11 cellular contexts compared by ENCODE assay signal in the genomic region with DNA sequence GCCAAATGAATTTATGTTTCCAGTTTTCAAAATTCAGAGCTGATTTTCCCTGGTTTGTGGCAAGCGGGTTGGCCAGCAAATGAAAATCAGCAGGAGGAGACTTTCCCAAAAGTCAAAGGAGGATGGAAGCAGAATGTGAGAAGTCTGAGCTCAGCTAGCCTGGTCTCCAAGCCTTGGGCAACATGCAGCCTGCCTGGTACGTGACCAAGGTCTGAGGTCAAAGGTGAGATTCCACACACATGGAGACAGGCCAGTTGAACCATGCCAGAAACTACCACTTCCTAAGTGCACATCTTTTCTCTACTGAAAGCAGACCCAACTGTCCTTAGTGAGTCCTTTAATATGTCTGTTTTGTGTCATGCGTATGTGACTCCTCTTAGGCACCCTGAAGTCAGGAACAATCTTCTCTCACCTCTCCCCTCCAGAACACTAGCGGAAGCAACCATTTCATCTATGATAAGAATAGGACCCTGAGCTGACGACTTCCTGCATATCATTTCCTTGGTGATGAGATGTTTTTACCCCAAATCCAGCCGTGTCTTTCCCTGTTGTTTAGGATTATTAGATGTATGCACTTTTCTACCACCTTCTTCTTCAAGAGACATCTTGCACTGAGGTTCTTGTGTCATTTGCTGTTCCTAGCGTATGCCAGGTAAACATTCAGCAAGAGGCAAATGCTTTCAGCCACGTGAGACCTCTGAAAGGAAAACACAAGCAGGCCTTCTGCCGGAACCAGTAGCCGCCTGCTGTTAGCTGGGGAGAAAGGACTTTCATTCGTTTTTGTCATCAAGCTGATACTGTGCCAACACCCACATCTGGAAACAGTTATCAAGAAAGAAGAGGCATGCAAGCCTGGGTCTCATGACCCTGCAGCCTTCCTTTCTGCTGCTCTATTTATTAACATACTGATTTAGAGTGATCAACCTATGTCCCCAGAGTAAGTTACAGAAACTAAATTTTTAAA. TPM values are rescaled to one million over a fixed set of nuclear protein-coding genes. Genes with fewer than 3 reads are reported as not detected.
DNase-seq lines count a peak whose midpoint lies in the region; ATAC-seq, FAIRE-seq and TF ChIP-seq lines count a peak whose summit lies in the region.
"Had no signal": no experiment of that assay in that cellular context is flagged by ENCODE, and none has a peak within 500 bp of the region (broad histone marks: within the 10 kb centered on the region; RNA-seq: fewer than 3 reads in every experiment).

No MANE protein-coding gene starts in this region.

- TF ChIP-seq POLR2A in vagina (IDR thresholded peaks at IDR 0.05), result no peak

- H3K4me1 ChIP-seq in lung (ENCODE audit: control insufficient read depth in 2 of 2, insufficient read depth in 2 of 2, low read length in 2 of 2) (peaks cover 5 to 12% of the 10 kb centered on the region in 2 donors), vagina (peaks cover 33% of the 10 kb centered on the region)

- FAIRE-seq in bronchial epithelial cell (lab: Jason Lieb, UNC), result peak; percentile 90
- FAIRE-seq: kidney had no signal

- 60 to 71% methylated on average over 11 of the region's 11 CpGs for WGBS in lung, 2 donors

- H3K27ac ChIP-seq in lung (ENCODE audit: low read depth in 1 of 2, low read length in 1 of 2) (peak overlapping the region; percentile 32 to 34), vagina (peak overlapping the region; percentile 59)

- no peaks in the 10 kb centered on the region for H3K27me3 ChIP-seq in bronchial epithelial cell (ENCODE audit: control insufficient read depth, insufficient read depth, low read length)
- no peaks in the 10 kb centered on the region for H3K27me3 ChIP-seq in lung (ENCODE audit: control insufficient read depth, insufficient read depth)
- no peaks in the 10 kb centered on the region for H3K27me3 ChIP-seq in vagina

- peak; percentile 17 for DNase-seq in activated CD8-positive, alpha-beta memory T cell treated with anti-CD3 and anti-CD28 coated beads for 24 hours
- no peak for DNase-seq in activated CD8-positive, alpha-beta memory T cell treated with anti-CD3 and anti-CD28 coated beads, Interleukin-2, amount 50 U/mL, for 48 hours
- DNase-seq in bronchial epithelial cell (ENCODE audit: low read depth) (peak; percentile 56), lung (ENCODE audit: low spot score) (no peak), vagina (ENCODE audit: extremely low spot score in 2 of 2) (no peak), superior temporal gyrus (ENCODE audit: extremely low spot score) (no peak), UCSD-AML1 (lab: John Stamatoyannopoulos, UW; ENCODE audit: unreplicated experiment) (no peak)
- DNase-seq: ACHN, activated gamma-delta T cell, kidney had no signal

- intact Hi-C loops in vagina (cut with DNase I), result no loop called here

- H3K36me3 ChIP-seq in bronchial epithelial cell (ENCODE audit: control insufficient read depth, insufficient read depth, low read length) (no peaks in the 10 kb centered on the region), lung (ENCODE audit: control insufficient read depth in 2 of 2, insufficient read depth in 2 of 2, low read length in 2 of 2) (no peaks in the 10 kb centered on the region), vagina (no peaks in the 10 kb centered on the region)

- ATAC-seq in lung (ENCODE audit: insufficient read depth, low FRiP score) (no peak), HG03095 (IDR thresholded peaks at IDR 0.05; ENCODE audit: unreplicated experiment) (no peak)

- no peak overlapping the region for H3K4me3 ChIP-seq in bronchial epithelial cell (ENCODE audit: low read depth, low read length)
- H3K4me3 ChIP-seq in lung, result no peak overlapping the region
- no peak overlapping the region for H3K4me3 ChIP-seq in vagina

- H3K9me3 ChIP-seq in lung (ENCODE audit: control insufficient read depth in 2 of 2, insufficient read depth in 1 of 2, low read length in 1 of 2) (no peaks in the 10 kb centered on the region), vagina (no peaks in the 10 kb centered on the region)

- TF ChIP-seq CTCF in bronchial epithelial cell (IDR thresholded peaks at IDR 0.05; ENCODE audit: insufficient read depth, low read length, severe bottlenecking) (no peak), lung (IDR thresholded peaks at IDR 0.05; ENCODE audit: control extremely low read depth, extremely low read depth) (no peak), vagina (IDR thresholded peaks at IDR 0.05) (peak in 1 of 3 experiments; percentile 24)

RNA-seq across cellular contexts. Expression of gene TGFBI, which starts 9.7 kb away (rescaled TPM):
- total RNA-seq in bronchial epithelial cell (211 and 218 TPM in 2 replicates), lung (100 to 1,000 TPM in 1 of 2 donors, 10 to 100 TPM in 1; 96.4 to 146 TPM), vagina (43.2 TPM)
- 100 to 1,000 TPM; 100 to 122 TPM for polyA plus RNA-seq in lung

Comparison
In these comparisons a context has a peak if more than half of its experiments do, and no peak if none do; other contexts are left out.
1. DNase-seq: peak in activated CD8-positive, alpha-beta memory T cell treated with anti-CD3 and anti-CD28 coated beads for 24 hours (single experiment) and bronchial epithelial cell (single experiment); none in activated CD8-positive, alpha-beta memory T cell treated with anti-CD3 and anti-CD28 coated beads, Interleukin-2, amount 50 U/mL, for 48 hours (single experiment), lung (single experiment), vagina (0 of 2), superior temporal gyrus (single experiment) and UCSD-AML1 (single experiment).